In genomic region chr3:148534089-148534988, GRCh38 we compare ENCODE assay signal across 1 cellular context.
TF ChIP-seq lines count a peak whose summit lies in the region.

No MANE protein-coding gene starts in this region.

TF ChIP-seq in HepG2, 621 proteins besides CTCF, POLR2A, EP300 and RAD21 (continued from another document and continues in another):
- TF ChIP-seq FUBP1 (CRISPR knock-in tag; IDR thresholded peaks at IDR 0.05; ENCODE audit: borderline replicate concordance) (no peak), PREB (CRISPR knock-in tag; IDR thresholded peaks at IDR 0.05) (no peak), HOXD1 (CRISPR knock-in tag; IDR thresholded peaks at IDR 0.05) (no peak), ZNF512 (CRISPR knock-in tag; IDR thresholded peaks at IDR 0.05) (no peak), ZFX (CRISPR knock-in tag; IDR thresholded peaks at IDR 0.05; ENCODE audit: low read depth) (no peak), FOXK2 (IDR thresholded peaks at IDR 0.05) (no peak), RORA (CRISPR knock-in tag; IDR thresholded peaks at IDR 0.05) (no peak), ZNF577 (CRISPR knock-in tag; IDR thresholded peaks at IDR 0.05; ENCODE audit: borderline replicate concordance, low read depth) (no peak), BRF2 (CRISPR knock-in tag; IDR thresholded peaks at IDR 0.05) (no peak), MAX (IDR thresholded peaks at IDR 0.05) (no peak), CERS6 (CRISPR knock-in tag; IDR thresholded peaks at IDR 0.05) (no peak), ELF3 (CRISPR knock-in tag; IDR thresholded peaks at IDR 0.05) (peak; percentile 55; the same call in 1 of the 2 replicates), SIX1 (CRISPR knock-in tag; IDR thresholded peaks at IDR 0.05; ENCODE audit: borderline replicate concordance) (no peak), ZNF878 (CRISPR knock-in tag; IDR thresholded peaks at IDR 0.05) (no peak), CREB1 (IDR thresholded peaks at IDR 0.05) (no peak), CREB1 (CRISPR knock-in tag; IDR thresholded peaks at IDR 0.05) (peak; percentile 56; the same call in 1 of the 2 replicates), ZNF160 (CRISPR knock-in tag; IDR thresholded peaks at IDR 0.05) (no peak), ZNF572 (CRISPR knock-in tag; IDR thresholded peaks at IDR 0.05) (no peak), SMAD9 (CRISPR knock-in tag; IDR thresholded peaks at IDR 0.05) (no peak), GATAD2A (CRISPR knock-in tag; IDR thresholded peaks at IDR 0.05) (peak; percentile 81), CREB3 (CRISPR knock-in tag; IDR thresholded peaks at IDR 0.05) (no peak), REL (CRISPR knock-in tag; conservative IDR thresholded peaks at IDR 0.05) (no peak), ZNF362 (CRISPR knock-in tag; IDR thresholded peaks at IDR 0.05; ENCODE audit: borderline replicate concordance) (no peak), ZBTB49 (CRISPR knock-in tag; IDR thresholded peaks at IDR 0.05; ENCODE audit: borderline replicate concordance) (no peak), ZBTB1 (CRISPR knock-in tag; IDR thresholded peaks at IDR 0.05; ENCODE audit: borderline replicate concordance) (no peak), ZMYM4 (CRISPR knock-in tag; IDR thresholded peaks at IDR 0.05) (peak; percentile 77), ARNT (IDR thresholded peaks at IDR 0.05) (no peak), XBP1 (CRISPR knock-in tag; IDR thresholded peaks at IDR 0.05) (no peak), ELK4 (CRISPR knock-in tag; IDR thresholded peaks at IDR 0.05; ENCODE audit: borderline replicate concordance) (no peak), RFXAP (CRISPR knock-in tag; IDR thresholded peaks at IDR 0.05; ENCODE audit: borderline replicate concordance) (no peak), SNAPC2 (CRISPR knock-in tag; IDR thresholded peaks at IDR 0.05) (no peak), ZNF530 (CRISPR knock-in tag; IDR thresholded peaks at IDR 0.05; ENCODE audit: low read depth) (no peak), ZNF691 (CRISPR knock-in tag; IDR thresholded peaks at IDR 0.05; ENCODE audit: borderline replicate concordance, low read depth) (no peak), ZSCAN5A (CRISPR knock-in tag; IDR thresholded peaks at IDR 0.05; ENCODE audit: borderline replicate concordance) (0 out of 2 replicates have a peak, but pooled peaks have one; percentile 31), SP2 (CRISPR knock-in tag; IDR thresholded peaks at IDR 0.05) (no peak), KAT7 (CRISPR knock-in tag; IDR thresholded peaks at IDR 0.05; ENCODE audit: borderline replicate concordance) (0 out of 2 replicates have a peak, but pooled peaks have one; percentile 53), ASH2L (IDR thresholded peaks at IDR 0.05; ENCODE audit: insufficient read length, low read depth, low read length) (peak; percentile 71), PRDM15 (CRISPR knock-in tag; IDR thresholded peaks at IDR 0.05) (no peak)
